In the genomic region with DNA sequence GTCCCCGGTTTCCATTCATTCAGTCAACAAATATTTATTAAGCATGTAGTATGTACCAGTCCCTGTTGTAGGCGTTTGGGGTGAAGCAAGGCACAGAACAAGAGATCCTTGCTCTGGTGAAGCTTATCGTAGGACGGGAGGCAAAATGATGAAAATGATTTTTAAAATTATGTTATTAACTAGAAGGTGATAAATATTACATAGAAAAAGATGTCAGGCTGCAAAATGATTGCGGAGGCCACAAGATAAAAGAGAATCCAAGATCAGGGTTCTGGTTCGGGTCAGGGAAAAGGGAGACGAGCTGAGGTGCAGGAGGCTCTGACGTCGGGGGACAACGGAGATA, we compare ENCODE assay signal across 1 cellular context.
TF ChIP-seq lines count a peak whose summit lies in the region.

No MANE protein-coding gene starts in this region.

TF ChIP-seq in WTC11, 78 proteins besides CTCF, POLR2A, EP300 and RAD21 (continued from another document):
- TF ChIP-seq, protein P1, sequence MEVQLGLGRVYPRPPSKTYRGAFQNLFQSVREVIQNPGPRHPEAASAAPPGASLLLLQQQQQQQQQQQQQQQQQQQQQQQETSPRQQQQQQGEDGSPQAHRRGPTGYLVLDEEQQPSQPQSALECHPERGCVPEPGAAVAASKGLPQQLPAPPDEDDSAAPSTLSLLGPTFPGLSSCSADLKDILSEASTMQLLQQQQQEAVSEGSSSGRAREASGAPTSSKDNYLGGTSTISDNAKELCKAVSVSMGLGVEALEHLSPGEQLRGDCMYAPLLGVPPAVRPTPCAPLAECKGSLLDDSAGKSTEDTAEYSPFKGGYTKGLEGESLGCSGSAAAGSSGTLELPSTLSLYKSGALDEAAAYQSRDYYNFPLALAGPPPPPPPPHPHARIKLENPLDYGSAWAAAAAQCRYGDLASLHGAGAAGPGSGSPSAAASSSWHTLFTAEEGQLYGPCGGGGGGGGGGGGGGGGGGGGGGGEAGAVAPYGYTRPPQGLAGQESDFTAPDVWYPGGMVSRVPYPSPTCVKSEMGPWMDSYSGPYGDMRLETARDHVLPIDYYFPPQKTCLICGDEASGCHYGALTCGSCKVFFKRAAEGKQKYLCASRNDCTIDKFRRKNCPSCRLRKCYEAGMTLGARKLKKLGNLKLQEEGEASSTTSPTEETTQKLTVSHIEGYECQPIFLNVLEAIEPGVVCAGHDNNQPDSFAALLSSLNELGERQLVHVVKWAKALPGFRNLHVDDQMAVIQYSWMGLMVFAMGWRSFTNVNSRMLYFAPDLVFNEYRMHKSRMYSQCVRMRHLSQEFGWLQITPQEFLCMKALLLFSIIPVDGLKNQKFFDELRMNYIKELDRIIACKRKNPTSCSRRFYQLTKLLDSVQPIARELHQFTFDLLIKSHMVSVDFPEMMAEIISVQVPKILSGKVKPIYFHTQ (CRISPR knock-in tag; IDR thresholded peaks at IDR 0.05): no peak
- TF ChIP-seq, protein P2, sequence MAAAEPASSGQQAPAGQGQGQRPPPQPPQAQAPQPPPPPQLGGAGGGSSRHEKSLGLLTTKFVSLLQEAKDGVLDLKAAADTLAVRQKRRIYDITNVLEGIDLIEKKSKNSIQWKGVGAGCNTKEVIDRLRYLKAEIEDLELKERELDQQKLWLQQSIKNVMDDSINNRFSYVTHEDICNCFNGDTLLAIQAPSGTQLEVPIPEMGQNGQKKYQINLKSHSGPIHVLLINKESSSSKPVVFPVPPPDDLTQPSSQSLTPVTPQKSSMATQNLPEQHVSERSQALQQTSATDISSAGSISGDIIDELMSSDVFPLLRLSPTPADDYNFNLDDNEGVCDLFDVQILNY (CRISPR knock-in tag; IDR thresholded peaks at IDR 0.05): no peak
- TF ChIP-seq FOXP1 (CRISPR knock-in tag; IDR thresholded peaks at IDR 0.05; ENCODE audit: borderline replicate concordance) (no peak), SMAD3 (CRISPR knock-in tag; IDR thresholded peaks at IDR 0.05; ENCODE audit: borderline replicate concordance) (no peak)
- TF ChIP-seq, protein P3, sequence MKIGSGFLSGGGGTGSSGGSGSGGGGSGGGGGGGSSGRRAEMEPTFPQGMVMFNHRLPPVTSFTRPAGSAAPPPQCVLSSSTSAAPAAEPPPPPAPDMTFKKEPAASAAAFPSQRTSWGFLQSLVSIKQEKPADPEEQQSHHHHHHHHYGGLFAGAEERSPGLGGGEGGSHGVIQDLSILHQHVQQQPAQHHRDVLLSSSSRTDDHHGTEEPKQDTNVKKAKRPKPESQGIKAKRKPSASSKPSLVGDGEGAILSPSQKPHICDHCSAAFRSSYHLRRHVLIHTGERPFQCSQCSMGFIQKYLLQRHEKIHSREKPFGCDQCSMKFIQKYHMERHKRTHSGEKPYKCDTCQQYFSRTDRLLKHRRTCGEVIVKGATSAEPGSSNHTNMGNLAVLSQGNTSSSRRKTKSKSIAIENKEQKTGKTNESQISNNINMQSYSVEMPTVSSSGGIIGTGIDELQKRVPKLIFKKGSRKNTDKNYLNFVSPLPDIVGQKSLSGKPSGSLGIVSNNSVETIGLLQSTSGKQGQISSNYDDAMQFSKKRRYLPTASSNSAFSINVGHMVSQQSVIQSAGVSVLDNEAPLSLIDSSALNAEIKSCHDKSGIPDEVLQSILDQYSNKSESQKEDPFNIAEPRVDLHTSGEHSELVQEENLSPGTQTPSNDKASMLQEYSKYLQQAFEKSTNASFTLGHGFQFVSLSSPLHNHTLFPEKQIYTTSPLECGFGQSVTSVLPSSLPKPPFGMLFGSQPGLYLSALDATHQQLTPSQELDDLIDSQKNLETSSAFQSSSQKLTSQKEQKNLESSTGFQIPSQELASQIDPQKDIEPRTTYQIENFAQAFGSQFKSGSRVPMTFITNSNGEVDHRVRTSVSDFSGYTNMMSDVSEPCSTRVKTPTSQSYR (CRISPR knock-in tag; IDR thresholded peaks at IDR 0.05): no peak
TF ChIP-seq in WTC11: peak in this region for 0.
